ENCODE assay signal across 14 cellular contexts in the genomic region with DNA sequence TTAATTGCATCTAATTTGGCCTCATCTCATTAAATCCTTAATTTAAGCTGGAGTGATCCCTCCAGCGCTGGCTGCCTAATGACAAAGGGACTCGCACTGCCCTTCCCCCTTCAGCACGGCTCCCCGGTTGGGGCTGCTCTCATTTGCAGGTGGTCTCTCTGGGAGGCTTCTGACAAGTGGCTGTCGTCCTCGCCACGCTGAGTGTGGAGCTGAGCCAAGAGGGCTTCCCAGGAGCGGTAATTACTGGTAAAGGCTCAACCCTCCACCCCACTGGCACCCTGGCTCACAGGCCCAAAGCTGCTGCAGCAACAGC.
A peak's percentile ranks its signal among the peaks of the same experiment; 100 is the strongest.
DNase-seq lines count a peak whose midpoint lies in the region; ATAC-seq and TF ChIP-seq lines count a peak whose summit lies in the region.
"Had no signal": no experiment of that assay in that cellular context is flagged by ENCODE, and none has a peak within 500 bp of the region (broad histone marks: within the 10 kb centered on the region; RNA-seq: fewer than 3 reads in every experiment).

No MANE protein-coding gene starts in this region.

- H3K9me3 ChIP-seq in esophagus muscularis mucosa: no peaks in the 10 kb centered on the region
- H3K9me3 ChIP-seq in tibial nerve: no peaks in the 10 kb centered on the region
- H3K9me3 ChIP-seq: colonic mucosa, heart left ventricle, pancreas, SJSA1 had no signal

- no peak overlapping the region for H3K4me3 ChIP-seq in esophagus muscularis mucosa
- H3K4me3 ChIP-seq in tibial nerve: no peak overlapping the region
- H3K4me3 ChIP-seq: colonic mucosa, heart left ventricle, pancreas, SJSA1 had no signal

- H3K4me1 ChIP-seq in esophagus muscularis mucosa (no peaks in the 10 kb centered on the region), tibial nerve (no peaks in the 10 kb centered on the region)
- H3K4me1 ChIP-seq: colonic mucosa, heart left ventricle, pancreas, SJSA1 had no signal

- no peak for ATAC-seq in HG02798 (IDR thresholded peaks at IDR 0.05; ENCODE audit: poor library complexity, unreplicated experiment)
- ATAC-seq: activated CD8-positive, alpha-beta T cell treated with anti-CD3 and anti-CD28 coated beads, Interleukin-2, amount 10 ng/mL, durations not matched to agents 7 days and 5 days; heart left ventricle; pancreas had no signal

- no peak for TF ChIP-seq CTCF in esophagus muscularis mucosa (IDR thresholded peaks at IDR 0.05)
- TF ChIP-seq CTCF in tibial nerve (IDR thresholded peaks at IDR 0.05): no peak

- intact Hi-C loops in esophagus muscularis mucosa (cut with DNase I): loop anchor here (10.0 kb wide), 1 partner anchor 90 kb away; no protein-coding TSS in a partner anchor

- TF ChIP-seq POLR2A in esophagus muscularis mucosa (IDR thresholded peaks at IDR 0.05; ENCODE audit: low read depth) (no peak), tibial nerve (IDR thresholded peaks at IDR 0.05) (no peak)

- DNase-seq in D341Med (ENCODE audit: low spot score) (peak; percentile 88), NCI-H1105 treated with DMSO at 0.1 percent for 48 hours (lab: John Stamatoyannopoulos, UW) (peak; percentile 98), NCI-H345 treated with DMSO at 0.1 percent for 48 hours (lab: John Stamatoyannopoulos, UW; ENCODE audit: unreplicated experiment) (peak; percentile 98), esophagus muscularis mucosa (ENCODE audit: extremely low spot score) (peak; percentile 91), tibial nerve (ENCODE audit: low spot score in 2 of 2) (no peak), EL (no peak), T-helper 9 cell (no peak)
- DNase-seq: activated CD8-positive, alpha-beta T cell treated with anti-CD3 and anti-CD28 coated beads, Interleukin-2, amount 10 ng/mL, durations not matched to agents 7 days and 5 days; aorta; colonic mucosa; heart left ventricle; pancreas had no signal

- WGBS in esophagus muscularis mucosa: 75% methylated on average over 8 of the region's 8 CpGs
- WGBS in tibial nerve, 2 donors: 32 to 52% methylated on average over 8 of the region's 8 CpGs

- no peak overlapping the region for H3K27ac ChIP-seq in esophagus muscularis mucosa (replicated peaks in 1 of 4)
- H3K27ac ChIP-seq in tibial nerve: no peak overlapping the region
- H3K27ac ChIP-seq: colonic mucosa, heart left ventricle, pancreas, SJSA1 had no signal

- TF ChIP-seq EP300 in esophagus muscularis mucosa (IDR thresholded peaks at IDR 0.05) (no peak), tibial nerve (IDR thresholded peaks at IDR 0.05) (no peak)

- H3K27me3 ChIP-seq in esophagus muscularis mucosa (no peaks in the 10 kb centered on the region), tibial nerve (no peaks in the 10 kb centered on the region)
- H3K27me3 ChIP-seq: colonic mucosa, pancreas, SJSA1 had no signal

- no peaks in the 10 kb centered on the region for H3K36me3 ChIP-seq in esophagus muscularis mucosa
- no peaks in the 10 kb centered on the region for H3K36me3 ChIP-seq in tibial nerve
- H3K36me3 ChIP-seq: colonic mucosa, heart left ventricle, pancreas, SJSA1 had no signal

Comparison
In these comparisons a context has a peak if more than half of its experiments do, and no peak if none do; other contexts are left out.
1. DNase-seq: peak in D341Med (single experiment), NCI-H1105 treated with DMSO at 0.1 percent for 48 hours (single experiment), NCI-H345 treated with DMSO at 0.1 percent for 48 hours (single experiment) and esophagus muscularis mucosa (single experiment); none in tibial nerve (0 of 2), EL (single experiment) and T-helper 9 cell (single experiment).